ENCODE assay signal across 10 cellular contexts in genomic region chr5:28766565-28767158, GRCh38.
DNase-seq lines count a peak whose midpoint lies in the region; ATAC-seq and TF ChIP-seq lines count a peak whose summit lies in the region.
"Had no signal": no experiment of that assay in that cellular context is flagged by ENCODE, and none has a peak within 500 bp of the region (broad histone marks: within the 10 kb centered on the region; RNA-seq: fewer than 3 reads in every experiment).

No MANE protein-coding gene starts in this region.

- peak; percentile 3 for DNase-seq in activated CD4-positive, alpha-beta T cell treated with anti-CD3 and anti-CD28 coated beads for 48 hours
- DNase-seq in activated CD4-positive, alpha-beta T cell treated with anti-CD3 and anti-CD28 coated beads for 1 hour = no peak
- DNase-seq in NCI-H69 (lab: John Stamatoyannopoulos, UW) (peak; percentile 79), body of pancreas (no peak), vagina (ENCODE audit: extremely low spot score in 2 of 2) (no peak)
- DNase-seq: activated B cell treated with CpG ODN at 0.5 μM for 24 hours had no signal

- intact Hi-C loops in body of pancreas (cut with DNase I) = no loop called here
- intact Hi-C loops in vagina (cut with DNase I) = no loop called here

- H3K36me3 Mint-ChIP-seq in nephron (ENCODE audit: low read depth) = no peaks in the 10 kb centered on the region

- H3K9me3 ChIP-seq in body of pancreas (no peaks in the 10 kb centered on the region), vagina (no peaks in the 10 kb centered on the region)

- no peaks in the 10 kb centered on the region for H3K27me3 ChIP-seq in body of pancreas
- H3K27me3 ChIP-seq in vagina = no peaks in the 10 kb centered on the region

- no peak overlapping the region for H3K4me3 Mint-ChIP-seq in nephron
- H3K4me3 Mint-ChIP-seq: activated B cell treated with CpG ODN at 0.5 μM for 24 hours, B cell had no signal

- no peaks in the 10 kb centered on the region for H3K36me3 ChIP-seq in body of pancreas (replicated peaks in 1 of 2; ENCODE audit: insufficient read depth in 1 of 2, low read depth in 2 of 2)
- no peaks in the 10 kb centered on the region for H3K36me3 ChIP-seq in vagina

- ATAC-seq in body of pancreas (no peak), GM21723 (IDR thresholded peaks at IDR 0.05; ENCODE audit: unreplicated experiment) (no peak), HG03196 (IDR thresholded peaks at IDR 0.05; ENCODE audit: unreplicated experiment) (no peak)

- H3K27ac ChIP-seq in body of pancreas (no peak overlapping the region), vagina (no peak overlapping the region)

- peak overlapping the region in 1 of 3 experiments; percentile 65 for H3K27ac Mint-ChIP-seq in nephron
- H3K27ac Mint-ChIP-seq: activated B cell treated with CpG ODN at 0.5 μM for 24 hours, B cell had no signal

- TF ChIP-seq CTCF in body of pancreas (IDR thresholded peaks at IDR 0.05) (peak in 4 of 7 experiments; percentile 9 to 25 (median 19)), nephron (IDR thresholded peaks at IDR 0.05; ENCODE audit: unreplicated experiment in 3 of 3) (peak; percentile 58 to 75 (median 69)), vagina (IDR thresholded peaks at IDR 0.05) (no peak)

- H3K4me3 ChIP-seq in body of pancreas = no peak overlapping the region
- H3K4me3 ChIP-seq in vagina = no peak overlapping the region

- TF ChIP-seq POLR2A in body of pancreas (IDR thresholded peaks at IDR 0.05) = no peak
- TF ChIP-seq POLR2A in vagina (IDR thresholded peaks at IDR 0.05) = no peak

- H3K27me3 Mint-ChIP-seq in nephron (ENCODE audit: low read depth) = peaks cover 4% of the 10 kb centered on the region
- H3K27me3 Mint-ChIP-seq: activated B cell treated with CpG ODN at 0.5 μM for 24 hours, B cell had no signal

- H3K4me1 ChIP-seq in body of pancreas (no peaks in the 10 kb centered on the region), vagina (no peaks in the 10 kb centered on the region)

- H3K4me1 Mint-ChIP-seq in nephron = no peaks in the 10 kb centered on the region
- H3K4me1 Mint-ChIP-seq: activated B cell treated with CpG ODN at 0.5 μM for 24 hours, B cell had no signal

- WGBS in body of pancreas, 2 donors = 7 to 14% methylated on average over 2 of the region's 2 CpGs

- peaks cover 2% of the 10 kb centered on the region for H3K9me3 Mint-ChIP-seq in nephron

Comparison
In these comparisons a context has a peak if more than half of its experiments do, and no peak if none do; other contexts are left out.
1. DNase-seq: peak in activated CD4-positive, alpha-beta T cell treated with anti-CD3 and anti-CD28 coated beads for 48 hours (single experiment) and NCI-H69 (single experiment); none in activated CD4-positive, alpha-beta T cell treated with anti-CD3 and anti-CD28 coated beads for 1 hour (single experiment), body of pancreas (0 of 4) and vagina (0 of 2).
2. CTCF ChIP-seq: peak in body of pancreas (4 of 7) and nephron (3 of 3); none in vagina (0 of 3).